Comparison of ENCODE assay signal across 18 cellular contexts in the genomic region with DNA sequence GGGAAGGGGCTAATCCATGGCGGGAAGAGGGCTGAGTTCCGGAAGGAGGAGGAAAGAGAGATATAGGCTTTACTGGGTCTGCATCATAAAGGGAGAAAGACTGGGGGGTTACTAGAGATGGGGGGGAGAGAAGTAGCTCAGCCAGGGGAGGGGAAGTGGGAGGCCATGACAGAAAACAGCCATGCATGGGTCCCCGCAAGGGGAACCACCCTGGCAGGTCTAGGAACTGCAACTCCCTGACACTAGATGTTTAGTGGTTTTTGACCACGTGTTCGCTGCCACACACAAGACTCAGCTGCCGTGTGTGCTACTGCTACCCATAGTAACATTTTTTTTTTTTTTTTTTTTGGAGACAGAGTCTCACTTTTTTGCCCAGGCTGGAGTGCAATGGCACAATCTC.
A peak's percentile ranks its signal among the peaks of the same experiment; 100 is the strongest.
DNase-seq lines count a peak whose midpoint lies in the region; ATAC-seq and TF ChIP-seq lines count a peak whose summit lies in the region.
"Had no signal": no experiment of that assay in that cellular context is flagged by ENCODE, and none has a peak within 500 bp of the region (broad histone marks: within the 10 kb centered on the region; RNA-seq: fewer than 3 reads in every experiment).

No MANE protein-coding gene starts in this region.

- H3K9me3 Mint-ChIP-seq in naive thymus-derived CD4-positive, alpha-beta T cell = peaks cover 0 to 10% (median 4%) of the 10 kb centered on the region in 11 donors

- H3K4me3 ChIP-seq in BLaER1 = no peak overlapping the region
- H3K4me3 ChIP-seq in naive thymus-derived CD4-positive, alpha-beta T cell (ENCODE audit: low read length) = no peak overlapping the region
- H3K4me3 ChIP-seq in coronary artery = no peak overlapping the region
- H3K4me3 ChIP-seq: GM23338 had no signal

- CTCF ChIA-PET in naive thymus-derived CD4-positive, alpha-beta T cell (lab: Charles Lee) = no interaction called here

- peaks cover 27% of the 10 kb centered on the region; the same call in 1 of the 2 replicates for H4K20me1 ChIP-seq in BLaER1

- peaks cover 8% of the 10 kb centered on the region; the same call in 1 of the 2 replicates for H3K9me3 ChIP-seq in BLaER1
- H3K9me3 ChIP-seq in naive thymus-derived CD4-positive, alpha-beta T cell (ENCODE audit: control insufficient read depth in 2 of 3, low read length in 3 of 3) = peaks cover 0 to 8% (median 0%) of the 10 kb centered on the region in 3 experiments

- peak; percentile 32 for DNase-seq in RPMI8226
- no peak for DNase-seq in naive thymus-derived CD4-positive, alpha-beta T cell
- no peak for DNase-seq in A172 (ENCODE audit: low spot score)
- no peak for DNase-seq in coronary artery (ENCODE audit: low spot score)
- DNase-seq: Calu3; CD4-positive, CD25-positive, alpha-beta regulatory T cell; NCI-H1092; NCI-H1694; NCI-H2107; NCI-H226; NCI-H69 had no signal

- peak overlapping the region; percentile 80 for H3K4me2 ChIP-seq in BLaER1
- H3K4me2 ChIP-seq: GM23338 had no signal

- TF ChIP-seq CTCF in coronary artery (IDR thresholded peaks at IDR 0.05) = no peak

- H3K4me3 Mint-ChIP-seq in naive thymus-derived CD4-positive, alpha-beta T cell = no peak overlapping the region
- H3K4me3 Mint-ChIP-seq: CD4-positive, CD25-positive, alpha-beta regulatory T cell; GM23338; T-helper 1 cell treated with Interleukin-12 subunit alpha and Interleukin-12 subunit beta and Interleukin-4 antibody, amounts not matched to agents 30 μg/mL and 1 μg/mL, for 36 hours had no signal

- ATAC-seq in GM18861 (IDR thresholded peaks at IDR 0.05; ENCODE audit: unreplicated experiment) (peak; percentile 46), HG03280 (IDR thresholded peaks at IDR 0.05; ENCODE audit: unreplicated experiment) (peak; percentile 75)
- ATAC-seq in naive thymus-derived CD4-positive, alpha-beta T cell = no peak
- ATAC-seq: GM23338, Panc1, SK-N-SH treated with all-trans-retinoic acid at 6 μM for 48 hours had no signal

- no peak overlapping the region for H3K9ac ChIP-seq in BLaER1

- H3K27me3 Mint-ChIP-seq in naive thymus-derived CD4-positive, alpha-beta T cell = peaks cover 0 to 11% (median 3%) of the 10 kb centered on the region in 5 donors
- H3K27me3 Mint-ChIP-seq: CD4-positive, CD25-positive, alpha-beta regulatory T cell had no signal

- H3K36me3 Mint-ChIP-seq in naive thymus-derived CD4-positive, alpha-beta T cell = no peaks in the 10 kb centered on the region
- H3K36me3 Mint-ChIP-seq: CD4-positive, CD25-positive, alpha-beta regulatory T cell had no signal

- H3K36me3 ChIP-seq in BLaER1 = no peaks in the 10 kb centered on the region
- H3K36me3 ChIP-seq in naive thymus-derived CD4-positive, alpha-beta T cell (ENCODE audit: control insufficient read depth in 2 of 3, insufficient read depth in 3 of 3, low read length in 3 of 3) = no peaks in the 10 kb centered on the region

- peaks cover 0 to 3% (median 0%) of the 10 kb centered on the region in 7 donors for H3K4me1 Mint-ChIP-seq in naive thymus-derived CD4-positive, alpha-beta T cell
- H3K4me1 Mint-ChIP-seq: CD4-positive, CD25-positive, alpha-beta regulatory T cell; GM23338 had no signal

- H3K4me1 ChIP-seq in BLaER1 = peaks cover 84% of the 10 kb centered on the region
- no peaks in the 10 kb centered on the region for H3K4me1 ChIP-seq in naive thymus-derived CD4-positive, alpha-beta T cell (ENCODE audit: control insufficient read depth in 2 of 2, insufficient read depth in 2 of 2, low read length in 2 of 2)

- no peaks in the 10 kb centered on the region; the same call in none of the 2 replicates for H3K27me3 ChIP-seq in BLaER1
- no peaks in the 10 kb centered on the region for H3K27me3 ChIP-seq in naive thymus-derived CD4-positive, alpha-beta T cell (ENCODE audit: control insufficient read depth in 2 of 2, insufficient read depth in 2 of 2, low read length in 2 of 2)

- intact Hi-C loops in naive thymus-derived CD4-positive, alpha-beta T cell (cut with micrococcal nuclease) = no loop called here

- H3K27ac Mint-ChIP-seq in naive thymus-derived CD4-positive, alpha-beta T cell = no peak overlapping the region
- H3K27ac Mint-ChIP-seq: CD4-positive, CD25-positive, alpha-beta regulatory T cell; GM23338; T-helper 1 cell treated with Interleukin-12 subunit alpha and Interleukin-12 subunit beta and Interleukin-4 antibody, amounts not matched to agents 30 μg/mL and 1 μg/mL, for 36 hours had no signal

- POLR2A ChIA-PET in naive thymus-derived CD4-positive, alpha-beta T cell (lab: Charles Lee) = no interaction called here

- H3K27ac ChIP-seq in BLaER1 = no peak overlapping the region
- H3K27ac ChIP-seq in naive thymus-derived CD4-positive, alpha-beta T cell (ENCODE audit: low read depth, low read length) = no peak overlapping the region
- H3K27ac ChIP-seq in coronary artery = no peak overlapping the region
